8 cellular contexts compared by ENCODE assay signal in genomic region chr18:48412339-48412929, GRCh38. TPM values are rescaled to one million over a fixed set of nuclear protein-coding genes. Genes with fewer than 3 reads are reported as not detected.
A peak's percentile ranks its signal among the peaks of the same experiment; 100 is the strongest.
DNase-seq lines count a peak whose midpoint lies in the region; ATAC-seq and TF ChIP-seq lines count a peak whose summit lies in the region.

No MANE protein-coding gene starts in this region.

- no peak overlapping the region for H3K4me3 ChIP-seq in thyroid gland (replicated peaks in 1 of 3)

- intact Hi-C loops in thyroid gland (cut with DNase I): no loop called here

- no peaks in the 10 kb centered on the region for H3K36me3 ChIP-seq in thyroid gland

- WGBS in thyroid gland, 2 donors: 19% methylated on average over 7 of the region's 7 CpGs

- peaks cover 3% of the 10 kb centered on the region for H3K36me3 Mint-ChIP-seq in activated CD8-positive, alpha-beta T cell treated with anti-CD3 and anti-CD28 coated beads, Interleukin-2, amount 10 ng/mL, durations not matched to agents 7 days and 5 days (ENCODE audit: low read depth)

- H3K9me3 Mint-ChIP-seq in activated CD8-positive, alpha-beta T cell treated with anti-CD3 and anti-CD28 coated beads, Interleukin-2, amount 10 ng/mL, durations not matched to agents 7 days and 5 days (ENCODE audit: insufficient read depth): no peaks in the 10 kb centered on the region

- H3K9me3 ChIP-seq in thyroid gland: no peaks in the 10 kb centered on the region

- H3K27me3 ChIP-seq in thyroid gland: no peaks in the 10 kb centered on the region

- DNase-seq in AG20443 (ENCODE audit: low spot score): peak; percentile 62
- DNase-seq in NCI-H2107 treated with DMSO at 0.1 percent for 48 hours (lab: John Stamatoyannopoulos, UW; ENCODE audit: unreplicated experiment): peak; percentile 68
- peak; percentile 46 for DNase-seq in activated CD8-positive, alpha-beta T cell treated with anti-CD3 and anti-CD28 coated beads, Interleukin-2, amount 10 ng/mL, durations not matched to agents 7 days and 5 days
- DNase-seq in iPS-NIHi7 (ENCODE audit: extremely low spot score): peak; percentile 63
- peak in 1 of 2 donors; percentile 40 for DNase-seq in thyroid gland
- no peak for DNase-seq in activated CD8-positive, alpha-beta memory T cell treated with anti-CD3 and anti-CD28 coated beads for 24 hours

- ATAC-seq in activated CD8-positive, alpha-beta T cell treated with anti-CD3 and anti-CD28 coated beads, Interleukin-2, amount 10 ng/mL, durations not matched to agents 7 days and 5 days: no peak
- no peak for ATAC-seq in HG03439 (IDR thresholded peaks at IDR 0.05; ENCODE audit: unreplicated experiment)

- no peak for TF ChIP-seq POLR2A in thyroid gland (IDR thresholded peaks at IDR 0.05)

- H3K4me1 ChIP-seq in thyroid gland: peaks cover 2 to 7% of the 10 kb centered on the region in 2 donors

- peaks cover 63% of the 10 kb centered on the region for H3K27me3 Mint-ChIP-seq in activated CD8-positive, alpha-beta T cell treated with anti-CD3 and anti-CD28 coated beads, Interleukin-2, amount 10 ng/mL, durations not matched to agents 7 days and 5 days (ENCODE audit: low read depth)

- no peak overlapping the region for H3K27ac ChIP-seq in thyroid gland

- CTCF ChIA-PET in activated CD8-positive, alpha-beta T cell treated with anti-CD3 and anti-CD28 coated beads, Interleukin-2, amount 10 ng/mL, durations not matched to agents 7 days and 5 days (lab: Charles Lee): interaction anchor here (0.6 to 1.1 kb wide), 4 partner anchors 13 to 49 kb away, joined by 3 to 8 read pairs (median 4); no protein-coding TSS in a partner anchor

- H3K4me1 Mint-ChIP-seq in activated CD8-positive, alpha-beta T cell treated with anti-CD3 and anti-CD28 coated beads, Interleukin-2, amount 10 ng/mL, durations not matched to agents 7 days and 5 days (ENCODE audit: low read depth): peaks cover 15% of the 10 kb centered on the region

- H3K4me3 Mint-ChIP-seq in activated CD8-positive, alpha-beta T cell treated with anti-CD3 and anti-CD28 coated beads, Interleukin-2, amount 10 ng/mL, durations not matched to agents 7 days and 5 days: no peak overlapping the region

- POLR2A ChIA-PET in activated CD8-positive, alpha-beta T cell treated with anti-CD3 and anti-CD28 coated beads, Interleukin-2, amount 10 ng/mL, durations not matched to agents 7 days and 5 days (lab: Charles Lee): no interaction called here

- TF ChIP-seq CTCF in GM12874 (IDR thresholded peaks at IDR 0.05; ENCODE audit: insufficient read depth, low read depth, low read length) (peak; percentile 72), thyroid gland (IDR thresholded peaks at IDR 0.05) (peak; percentile 51 to 88 (median 66))

- H3K27ac Mint-ChIP-seq in activated CD8-positive, alpha-beta T cell treated with anti-CD3 and anti-CD28 coated beads, Interleukin-2, amount 10 ng/mL, durations not matched to agents 7 days and 5 days: no peak overlapping the region

RNA-seq across cellular contexts. Expression of gene ZBTB7C, which starts 3.3 kb away (rescaled TPM):
- not detected for total RNA-seq in activated CD8-positive, alpha-beta T cell treated with anti-CD3 and anti-CD28 coated beads, Interleukin-2, amount 10 ng/mL, durations not matched to agents 7 days and 5 days
- total RNA-seq in thyroid gland: 10 to 100 TPM; 41.7 to 66.7 (median 49.5) TPM

Comparison
In these comparisons a context has a peak if more than half of its experiments do, and no peak if none do; other contexts are left out.
1. RNA of gene ZBTB7C, which starts 3.3 kb away (total RNA-seq): 41.7 to 66.7 TPM in thyroid gland; not detected in activated CD8-positive, alpha-beta T cell treated with anti-CD3 and anti-CD28 coated beads, Interleukin-2, amount 10 ng/mL, durations not matched to agents 7 days and 5 days; every median in the first group is over 10 times any median in the second.